Comparison of ENCODE assay signal across 27 cellular contexts in genomic region chr11:35583126-35583525, GRCh38. TPM values are rescaled to one million over a fixed set of nuclear protein-coding genes. Genes with fewer than 3 reads are reported as not detected.
DNase-seq lines count a peak whose midpoint lies in the region; ATAC-seq, FAIRE-seq and TF ChIP-seq lines count a peak whose summit lies in the region.
"Had no signal": no experiment of that assay in that cellular context is flagged by ENCODE, and none has a peak within 500 bp of the region (broad histone marks: within the 10 kb centered on the region; RNA-seq: fewer than 3 reads in every experiment).

No MANE protein-coding gene starts in this region.

- H3K27ac Mint-ChIP-seq in MCF 10A (ENCODE audit: low read depth, unreplicated experiment) = peak overlapping the region; percentile 73
- H3K27ac Mint-ChIP-seq: activated CD4-positive, alpha-beta memory T cell treated with anti-CD3 and anti-CD28 coated beads, Interleukin-2, amount 10 ng/mL, durations not matched to agents 7 days and 5 days; neural progenitor cell; WTC11 had no signal

- intact Hi-C loops in MCF 10A (cut with micrococcal nuclease) = no loop called here
- intact Hi-C loops in breast epithelium (cut with DNase I; ENCODE audit: low total_unique reads) = no loop called here
- intact Hi-C loops in HepG2 (cut with micrococcal nuclease; ENCODE audit: unreplicated experiment) = no loop called here

- H3K27me3 Mint-ChIP-seq in MCF 10A (ENCODE audit: insufficient read depth, unreplicated experiment) = no peaks in the 10 kb centered on the region

- H3K36me3 ChIP-seq in breast epithelium (no peaks in the 10 kb centered on the region), HepG2 (replicated peaks in 1 of 2; ENCODE audit: control insufficient read depth in 1 of 2, insufficient read depth in 2 of 2, low read length in 2 of 2) (no peaks in the 10 kb centered on the region)
- H3K36me3 ChIP-seq: neural progenitor cell, uterus had no signal

- no peak overlapping the region for H3K4me3 ChIP-seq in breast epithelium
- H3K4me3 ChIP-seq in fibroblast of pulmonary artery (replicated peaks; ENCODE audit: low read depth, low read length) = no peak overlapping the region
- no peak overlapping the region for H3K4me3 ChIP-seq in HepG2 (replicated peaks in 1 of 3; ENCODE audit: insufficient read depth in 1 of 3, low read depth in 2 of 3, low read length in 3 of 3)
- H3K4me3 ChIP-seq: mucosa of descending colon, neural progenitor cell, uterus had no signal

- in situ Hi-C loops in HepG2 (cut with HindIII; ENCODE audit: extremely low pct_ligation_motif_present, low pct_unique_long_range_greater_than_20kb) = no loop called here

- FAIRE-seq in HepG2 (lab: Jason Lieb, UNC) = no peak
- FAIRE-seq: colon had no signal

- H3K4me3 Mint-ChIP-seq in MCF 10A (ENCODE audit: unreplicated experiment) = no peak overlapping the region
- H3K4me3 Mint-ChIP-seq: activated CD4-positive, alpha-beta memory T cell treated with anti-CD3 and anti-CD28 coated beads, Interleukin-2, amount 10 ng/mL, durations not matched to agents 7 days and 5 days; CD14-positive monocyte; neural progenitor cell; WTC11 had no signal

- no peak overlapping the region for H2AFZ ChIP-seq in HepG2 (ENCODE audit: low read length)
- H2AFZ ChIP-seq: neural progenitor cell had no signal

- BruUV-seq in MCF 10A (replicated peaks; lab: Mats Ljungman, UMichigan) = no TSS peak
- no TSS peak for BruUV-seq in HepG2 (replicated peaks; lab: Mats Ljungman, UMichigan)

- H3K4me1 ChIP-seq in breast epithelium = no peaks in the 10 kb centered on the region
- H3K4me1 ChIP-seq in HepG2 (ENCODE audit: insufficient read depth, low read length) = peaks cover 16% of the 10 kb centered on the region; the same call in 1 of the 2 replicates

- H3K27ac ChIP-seq in breast epithelium = no peak overlapping the region
- H3K27ac ChIP-seq in HepG2 (ENCODE audit: extremely low read length, insufficient read depth, low read length) = no peak overlapping the region
- H3K27ac ChIP-seq: neural progenitor cell, uterus had no signal

- 0% methylated on average over 1 of the region's 1 CpG for WGBS in HepG2 (ENCODE audit: low lambda C conversion rate)

- DNase-seq in MCF 10A (ENCODE audit: unreplicated experiment) (peak; percentile 40), breast epithelium (ENCODE audit: low spot score in 2 of 2) (no peak), astrocyte of the hippocampus (ENCODE audit: low read depth, low spot score) (peak; percentile 71), fibroblast of pulmonary artery (ENCODE audit: low read depth) (peak; percentile 46), stromal cell of bone marrow (ENCODE audit: low read depth) (peak; percentile 87), HepG2 (ENCODE audit: low spot score) (no peak), NOMO-1 (lab: John Stamatoyannopoulos, UW; ENCODE audit: unreplicated experiment in 2 of 2) (no peak), COLO829 (ENCODE audit: low spot score) (no peak)
- DNase-seq: 8988T; activated CD4-positive, alpha-beta memory T cell treated with anti-CD3 and anti-CD28 coated beads, Interleukin-2, amount 10 ng/mL, durations not matched to agents 7 days and 5 days; activated naive CD4-positive, alpha-beta T cell; activated T-cell treated with anti-CD3 and anti-CD28 coated beads, Interleukin-2, amount 50 U/mL, for 1 hour; DMS153; left ventricle myocardium superior; mucosa of descending colon; NCI-H1930; NCI-H510A treated with DMSO at 0.1 percent for 48 hours; SIG-M5; stimulated activated CD8-positive, alpha-beta memory T cell treated with anti-CD3 and anti-CD28 coated beads, Interleukin-4, amount 100 ng/mL, for 48 hours; substantia nigra; uterus had no signal

- H3K79me2 ChIP-seq in HepG2 (ENCODE audit: insufficient read depth, low read length) = no peaks in the 10 kb centered on the region

- no peaks in the 10 kb centered on the region for H3K36me3 Mint-ChIP-seq in MCF 10A (ENCODE audit: insufficient read depth, unreplicated experiment)
- H3K36me3 Mint-ChIP-seq: CD14-positive monocyte, neural progenitor cell, WTC11 had no signal

- H3K9me3 Mint-ChIP-seq in MCF 10A (ENCODE audit: unreplicated experiment) = no peaks in the 10 kb centered on the region
- H3K9me3 Mint-ChIP-seq: activated CD4-positive, alpha-beta memory T cell treated with anti-CD3 and anti-CD28 coated beads, Interleukin-2, amount 10 ng/mL, durations not matched to agents 7 days and 5 days; neural progenitor cell; WTC11 had no signal

- TF ChIP-seq RAD21 in HepG2 (CRISPR knock-in tag; IDR thresholded peaks at IDR 0.05) = no peak

- no peak for TF ChIP-seq POLR2A in breast epithelium (IDR thresholded peaks at IDR 0.05)
- no peak for TF ChIP-seq POLR2A in HepG2 (IDR thresholded peaks at IDR 0.05; ENCODE audit: insufficient read depth in 1 of 2, low read depth in 2 of 2, low read length in 2 of 2)

- H3K9me3 ChIP-seq in breast epithelium (no peaks in the 10 kb centered on the region), HepG2 (ENCODE audit: low read length) (no peaks in the 10 kb centered on the region)
- H3K9me3 ChIP-seq: mucosa of descending colon, uterus had no signal

- ATAC-seq in HepG2 = no peak
- ATAC-seq: left ventricle myocardium superior, mucosa of descending colon, WTC11 had no signal

- H3K27me3 ChIP-seq in breast epithelium (no peaks in the 10 kb centered on the region), HepG2 (ENCODE audit: control insufficient read depth in 1 of 2, insufficient read depth in 2 of 2, low read length in 2 of 2) (0 out of 5 replicates have a peak, but pooled peaks cover 0 to 7% of the 10 kb centered on the region in 2 experiments)
- H3K27me3 ChIP-seq: neural progenitor cell, uterus had no signal

- peaks cover 39% of the 10 kb centered on the region for H3K4me1 Mint-ChIP-seq in MCF 10A (ENCODE audit: insufficient read depth, unreplicated experiment)
- H3K4me1 Mint-ChIP-seq: activated CD4-positive, alpha-beta memory T cell treated with anti-CD3 and anti-CD28 coated beads, Interleukin-2, amount 10 ng/mL, durations not matched to agents 7 days and 5 days had no signal

- CTCF ChIA-PET in MCF 10A (lab: Yijun Ruan, JAX) = interaction anchor here (1.1 to 1.2 kb wide), 2 partner anchors 8 to 35 kb away, joined by 3 read pairs; partner anchors contain the start of gene FJX1
- CTCF ChIA-PET in HepG2 (lab: Yijun Ruan, JAX; ENCODE audit: low intra/inter-chr PET ratio, low total read pairs) = no interaction called here

- POLR2A ChIA-PET in MCF 10A (lab: Yijun Ruan, JAX) (interaction anchor here (0.6 to 1.9 kb wide), 4 partner anchors 15 to 129 kb away, joined by 3 to 7 read pairs (median 3); no protein-coding TSS in a partner anchor), HepG2 (lab: Yijun Ruan, JAX) (no interaction called here)

- H3K9ac ChIP-seq in HepG2 (ENCODE audit: insufficient read depth, low read depth, low read length) = no peak overlapping the region
- H3K9ac ChIP-seq: neural progenitor cell had no signal

- no peak for TF ChIP-seq CTCF in MCF 10A (IDR thresholded peaks at IDR 0.05; ENCODE audit: unreplicated experiment)
- TF ChIP-seq CTCF in breast epithelium (IDR thresholded peaks at IDR 0.05) = no peak
- TF ChIP-seq CTCF in fibroblast of pulmonary artery (IDR thresholded peaks at IDR 0.05; ENCODE audit: low read length, missing control alignments) = no peak
- TF ChIP-seq CTCF in HepG2 (CRISPR knock-in tag; IDR thresholded peaks at IDR 0.05) = no peak

- no peak overlapping the region for H3K4me2 ChIP-seq in HepG2 (ENCODE audit: low read depth, low read length)
- H3K4me2 ChIP-seq: neural progenitor cell had no signal

- TF ChIP-seq EP300 in HepG2 (IDR thresholded peaks at IDR 0.05; ENCODE audit: low read depth in 2 of 2, low read length in 2 of 2) (no peak), HepG2 (CRISPR knock-in tag; IDR thresholded peaks at IDR 0.05; ENCODE audit: borderline replicate concordance) (no peak)

- H4K20me1 ChIP-seq in HepG2 (ENCODE audit: insufficient read depth, low read length) = no peaks in the 10 kb centered on the region

RNA-seq across cellular contexts. Expression of gene FJX1, which starts 35.1 kb away (rescaled TPM):
- total RNA-seq in MCF 10A (2022) = 33.3 and 53.7 TPM in 2 replicates
- total RNA-seq in breast epithelium = 10 to 100 TPM in 1 of 3 donors, 1 to 10 TPM in 2; 1.1 to 12.1 (median 8.3) TPM
- total RNA-seq in HepG2 (2016; rRNA removed; fragmentation: Illumina TruSeq; extraction: Trizol) = 0.44 and 0.82 TPM in 2 replicates
- 0.10 and 0.26 TPM in 2 replicates for total RNA-seq in HepG2 (2016; cell fraction: cytosol; rRNA removed; fragmentation: Illumina TruSeq; extraction: Trizol; ENCODE audit: low read depth)
- 0.42 and 0.91 TPM in 2 replicates for total RNA-seq in HepG2 (2016; cell fraction: insoluble cytoplasmic fraction; rRNA removed; fragmentation: Illumina TruSeq; extraction: Trizol)
- total RNA-seq in HepG2 (2016; cell fraction: membrane; rRNA removed; fragmentation: Illumina TruSeq; extraction: Trizol) = 0.37 and 0.38 TPM in 2 replicates
- total RNA-seq in HepG2 (2016; cell fraction: nucleus; rRNA removed; fragmentation: Illumina TruSeq; extraction: Trizol) = 0.53 and 0.71 TPM in 2 replicates
- 0.10 and 0.40 TPM in 2 replicates for polyA plus RNA-seq in HepG2 (2011; rRNA removed)
- polyA plus RNA-seq in HepG2 (2011; cell fraction: cytosol; rRNA removed) = 0.19 and 0.25 TPM in 2 replicates
- polyA plus RNA-seq in HepG2 (2011; cell fraction: nucleus; rRNA removed) = 0.36 and 0.39 TPM in 2 replicates
- polyA plus RNA-seq in HepG2 (2012) = 0.11 and 0.40 TPM in 2 replicates
- 0.05 TPM in 1 of 2 replicates, not detected in the other for polyA plus RNA-seq in HepG2 (2016; cell fraction: cytosol; fragmentation: Illumina TruSeq; extraction: Trizol; ENCODE audit: low read depth)
- polyA plus RNA-seq in HepG2 (2016; cell fraction: insoluble cytoplasmic fraction; fragmentation: Illumina TruSeq; extraction: Trizol; ENCODE audit: low read depth) = 0.43 and 0.65 TPM in 2 replicates
- 0.24 and 0.30 TPM in 2 replicates for polyA plus RNA-seq in HepG2 (2016; cell fraction: membrane; fragmentation: Illumina TruSeq; extraction: Trizol; ENCODE audit: low read depth)
- 0.75 and 1.6 TPM in 2 replicates for polyA plus RNA-seq in HepG2 (2016; cell fraction: nucleus; fragmentation: Illumina TruSeq; extraction: Trizol; ENCODE audit: insufficient read depth, low read depth)
- polyA minus RNA-seq in HepG2 (2011; rRNA and poly(A)+ RNA removed; ENCODE audit: low replicate concordance) = 0.38 and 4.6 TPM in 2 replicates
- 0.44 TPM in 1 of 2 replicates, not detected in the other for polyA minus RNA-seq in HepG2 (2011; cell fraction: cytosol; rRNA and poly(A)+ RNA removed)
- polyA minus RNA-seq in HepG2 (2011; cell fraction: nucleus; rRNA and poly(A)+ RNA removed) = 0.25 and 0.26 TPM in 2 replicates
- polyA plus RNA-seq: CD14-positive monocyte had no signal

RNA-seq across cellular contexts. Expression of gene PAMR1, which starts 57.7 kb away (rescaled TPM):
- total RNA-seq in MCF 10A (2022) (0.51 TPM in 1 of 2 replicates, not detected in the other), breast epithelium (10 to 100 TPM in 2 of 3 donors, 1 to 10 TPM in 1; 8.8 to 36.4 (median 11.3) TPM), HepG2 (2016; rRNA removed; fragmentation: Illumina TruSeq; extraction: Trizol) (not detected in 2 replicates)
- total RNA-seq in HepG2 (2016; cell fraction: cytosol; rRNA removed; fragmentation: Illumina TruSeq; extraction: Trizol; ENCODE audit: low read depth) = not detected in 2 replicates
- total RNA-seq in HepG2 (2016; cell fraction: insoluble cytoplasmic fraction; rRNA removed; fragmentation: Illumina TruSeq; extraction: Trizol) = not detected in 2 replicates
- total RNA-seq in HepG2 (2016; cell fraction: membrane; rRNA removed; fragmentation: Illumina TruSeq; extraction: Trizol) = not detected in 2 replicates
- total RNA-seq in HepG2 (2016; cell fraction: nucleus; rRNA removed; fragmentation: Illumina TruSeq; extraction: Trizol) = not detected in 2 replicates
- polyA plus RNA-seq in HepG2 (2011; rRNA removed) = not detected in 2 replicates
- polyA plus RNA-seq in HepG2 (2011; cell fraction: cytosol; rRNA removed) = not detected in 2 replicates
- polyA plus RNA-seq in HepG2 (2011; cell fraction: nucleus; rRNA removed) = not detected in 2 replicates
- not detected in 2 replicates for polyA plus RNA-seq in HepG2 (2012)
- polyA plus RNA-seq in HepG2 (2016; cell fraction: cytosol; fragmentation: Illumina TruSeq; extraction: Trizol; ENCODE audit: low read depth) = not detected in 2 replicates
- polyA plus RNA-seq in HepG2 (2016; cell fraction: insoluble cytoplasmic fraction; fragmentation: Illumina TruSeq; extraction: Trizol; ENCODE audit: low read depth) = not detected in 2 replicates
- not detected in 2 replicates for polyA plus RNA-seq in HepG2 (2016; cell fraction: membrane; fragmentation: Illumina TruSeq; extraction: Trizol; ENCODE audit: low read depth)
- not detected in 2 replicates for polyA plus RNA-seq in HepG2 (2016; cell fraction: nucleus; fragmentation: Illumina TruSeq; extraction: Trizol; ENCODE audit: insufficient read depth, low read depth)
- polyA minus RNA-seq in HepG2 (2011; rRNA and poly(A)+ RNA removed; ENCODE audit: low replicate concordance) = not detected in 2 replicates
- polyA minus RNA-seq in HepG2 (2011; cell fraction: cytosol; rRNA and poly(A)+ RNA removed) = not detected in 2 replicates
- not detected in 2 replicates for polyA minus RNA-seq in HepG2 (2011; cell fraction: nucleus; rRNA and poly(A)+ RNA removed)
- total RNA-seq: activated CD4-positive, alpha-beta memory T cell treated with anti-CD3 and anti-CD28 coated beads, Interleukin-2, amount 10 ng/mL, durations not matched to agents 7 days and 5 days; OCI-LY7; T-helper 2 cell treated with Interferon-gamma antibody and Interleukin-4, amounts not matched to agents 100 ng/mL and 5 ng/mL, for 36 hours had no signal
- polyA plus RNA-seq: CD14-positive monocyte had no signal

Comparison
In these comparisons a context has a peak if more than half of its experiments do, and no peak if none do; other contexts are left out.
1. DNase-seq: peak in MCF 10A (single experiment), astrocyte of the hippocampus (single experiment), fibroblast of pulmonary artery (single experiment) and stromal cell of bone marrow (single experiment); none in breast epithelium (0 of 2), HepG2 (single experiment), NOMO-1 (0 of 2) and COLO829 (single experiment).